Comparison of ENCODE assay signal across 12 cellular contexts in genomic region chr4:78945638-78946179, GRCh38.
"Had no signal": no experiment of that assay in that cellular context is flagged by ENCODE, and none has a peak within 500 bp of the region (broad histone marks: within the 10 kb centered on the region; RNA-seq: fewer than 3 reads in every experiment).

No MANE protein-coding gene starts in this region.

- H3K27me3 ChIP-seq: body of pancreas, gastrocnemius medialis, stomach had no signal

- H3K4me3 Mint-ChIP-seq: dendritic cell treated with granulocyte-macrophage colony-stimulating factor and Interleukin-4, amounts not matched to agents 40 ng/mL and 50 ng/mL, for 4 days; effector memory CD8-positive, alpha-beta T cell; neural crest cell had no signal

- H3K4me1 Mint-ChIP-seq: neural crest cell had no signal

- H3K9me3 Mint-ChIP-seq: dendritic cell treated with granulocyte-macrophage colony-stimulating factor and Interleukin-4, amounts not matched to agents 40 ng/mL and 50 ng/mL, for 4 days; effector memory CD8-positive, alpha-beta T cell had no signal

- DNase-seq: activated CD4-positive, alpha-beta T cell treated with anti-CD3 and anti-CD28 coated beads for 4 hours; activated T-cell treated with anti-CD3 and anti-CD28 coated beads, Interleukin-2, amount 50 U/mL, for 1 hour; body of pancreas; effector memory CD8-positive, alpha-beta T cell; gastrocnemius medialis; kidney glomerular epithelial cell; stimulated activated CD4-positive, alpha-beta T cell treated with anti-CD3 and anti-CD28 coated beads, Interleukin-2, amount 100 ng/mL, for 48 hours; stomach had no signal

- H3K9me3 ChIP-seq: body of pancreas, gastrocnemius medialis, stomach, thoracic aorta had no signal

- H3K4me3 ChIP-seq: body of pancreas, gastrocnemius medialis, stomach, thoracic aorta had no signal

- H3K4me1 ChIP-seq: body of pancreas, gastrocnemius medialis, stomach had no signal

- H3K36me3 ChIP-seq: gastrocnemius medialis, stomach, thoracic aorta had no signal

- H3K27ac Mint-ChIP-seq: dendritic cell treated with granulocyte-macrophage colony-stimulating factor and Interleukin-4, amounts not matched to agents 40 ng/mL and 50 ng/mL, for 4 days; effector memory CD8-positive, alpha-beta T cell had no signal

- H3K27ac ChIP-seq: body of pancreas, epithelial cell of prostate, gastrocnemius medialis, stomach, thoracic aorta had no signal
